12 cellular contexts compared by ENCODE assay signal in genomic region chr2:237431372-237431771, GRCh38. TPM values are rescaled to one million over a fixed set of nuclear protein-coding genes. Genes with fewer than 3 reads are reported as not detected.
DNase-seq lines count a peak whose midpoint lies in the region; ATAC-seq, FAIRE-seq and TF ChIP-seq lines count a peak whose summit lies in the region.
"Had no signal": no experiment of that assay in that cellular context is flagged by ENCODE, and none has a peak within 500 bp of the region (broad histone marks: within the 10 kb centered on the region; RNA-seq: fewer than 3 reads in every experiment).

No MANE protein-coding gene starts in this region.

- TF ChIP-seq CTCF in bronchial epithelial cell (IDR thresholded peaks at IDR 0.05; ENCODE audit: insufficient read depth, low read length, severe bottlenecking) (no peak), nephron (IDR thresholded peaks at IDR 0.05; ENCODE audit: unreplicated experiment in 3 of 3) (no peak), esophagus muscularis mucosa (IDR thresholded peaks at IDR 0.05) (no peak)

- H3K27ac ChIP-seq in esophagus muscularis mucosa (replicated peaks in 1 of 4), result no peak overlapping the region
- H3K27ac ChIP-seq: hepatocyte had no signal

- CTCF ChIA-PET in activated CD4-positive, alpha-beta memory T cell treated with anti-CD3 and anti-CD28 coated beads for 36 hours (lab: Charles Lee), result interaction anchor here (1.0 to 7.2 kb wide), 3 partner anchors 9 to 44 kb away, joined by 3 to 64 read pairs (median 58); no protein-coding TSS in a partner anchor
- CTCF ChIA-PET in activated CD4-positive, alpha-beta memory T cell treated with anti-CD3 and anti-CD28 coated beads, Interleukin-2, amount 10 ng/mL, durations not matched to agents 7 days and 5 days (lab: Charles Lee), result interaction anchor here (1.3 to 3.7 kb wide), 2 partner anchors 13 to 44 kb away, joined by 5 to 13 read pairs; no protein-coding TSS in a partner anchor

- POLR2A ChIA-PET in activated CD4-positive, alpha-beta memory T cell treated with anti-CD3 and anti-CD28 coated beads for 36 hours (lab: Charles Lee), result interaction anchor here (8.0 kb wide), 1 partner anchor 10 kb away, joined by 90 read pairs; no protein-coding TSS in a partner anchor
- POLR2A ChIA-PET in activated CD4-positive, alpha-beta memory T cell treated with anti-CD3 and anti-CD28 coated beads, Interleukin-2, amount 10 ng/mL, durations not matched to agents 7 days and 5 days (lab: Charles Lee), result no interaction called here

- DNase-seq in activated CD4-positive, alpha-beta memory T cell treated with anti-CD3 and anti-CD28 coated beads for 36 hours, result peak; percentile 49
- no peak for DNase-seq in activated CD4-positive, alpha-beta memory T cell treated with anti-CD3 and anti-CD28 coated beads, Interleukin-2, amount 10 ng/mL, durations not matched to agents 7 days and 5 days
- DNase-seq in MG63, result peak; percentile 47
- DNase-seq in bronchial epithelial cell (ENCODE audit: low read depth), result peak; percentile 83
- no peak for DNase-seq in NCI-H2081 (lab: John Stamatoyannopoulos, UW)
- DNase-seq in esophagus muscularis mucosa (ENCODE audit: extremely low spot score), result no peak
- DNase-seq: thyroid gland had no signal

- peaks cover 21% of the 10 kb centered on the region for H3K36me3 Mint-ChIP-seq in activated CD4-positive, alpha-beta memory T cell treated with anti-CD3 and anti-CD28 coated beads for 36 hours
- no peaks in the 10 kb centered on the region for H3K36me3 Mint-ChIP-seq in activated CD4-positive, alpha-beta memory T cell treated with anti-CD3 and anti-CD28 coated beads, Interleukin-2, amount 10 ng/mL, durations not matched to agents 7 days and 5 days (ENCODE audit: low read depth)
- no peaks in the 10 kb centered on the region for H3K36me3 Mint-ChIP-seq in nephron (ENCODE audit: low read depth)

- peak overlapping the region; percentile 96 for H3K27ac Mint-ChIP-seq in activated CD4-positive, alpha-beta memory T cell treated with anti-CD3 and anti-CD28 coated beads for 36 hours
- no peak overlapping the region for H3K27ac Mint-ChIP-seq in activated CD4-positive, alpha-beta memory T cell treated with anti-CD3 and anti-CD28 coated beads, Interleukin-2, amount 10 ng/mL, durations not matched to agents 7 days and 5 days
- H3K27ac Mint-ChIP-seq in nephron, result peak overlapping the region; percentile 17 to 74 (median 31)

- ATAC-seq in HG02678 (IDR thresholded peaks at IDR 0.05; ENCODE audit: unreplicated experiment), result no peak

- no peak for TF ChIP-seq EP300 in esophagus muscularis mucosa (IDR thresholded peaks at IDR 0.05)

- H3K27me3 ChIP-seq in MG63, result no peaks in the 10 kb centered on the region
- no peaks in the 10 kb centered on the region for H3K27me3 ChIP-seq in bronchial epithelial cell (ENCODE audit: control insufficient read depth, insufficient read depth, low read length)
- H3K27me3 ChIP-seq in esophagus muscularis mucosa, result no peaks in the 10 kb centered on the region
- H3K27me3 ChIP-seq: hepatocyte, thyroid gland had no signal

- WGBS in esophagus muscularis mucosa, result 100% methylated on average over 1 of the region's 1 CpG

- peaks cover 99% of the 10 kb centered on the region for H3K4me1 Mint-ChIP-seq in activated CD4-positive, alpha-beta memory T cell treated with anti-CD3 and anti-CD28 coated beads for 36 hours (ENCODE audit: low read depth)
- peaks cover 88% of the 10 kb centered on the region for H3K4me1 Mint-ChIP-seq in activated CD4-positive, alpha-beta memory T cell treated with anti-CD3 and anti-CD28 coated beads, Interleukin-2, amount 10 ng/mL, durations not matched to agents 7 days and 5 days
- H3K4me1 Mint-ChIP-seq in nephron, result peaks cover 30% of the 10 kb centered on the region

- peak overlapping the region; percentile 80 for H3K4me3 Mint-ChIP-seq in activated CD4-positive, alpha-beta memory T cell treated with anti-CD3 and anti-CD28 coated beads for 36 hours
- H3K4me3 Mint-ChIP-seq in activated CD4-positive, alpha-beta memory T cell treated with anti-CD3 and anti-CD28 coated beads, Interleukin-2, amount 10 ng/mL, durations not matched to agents 7 days and 5 days, result no peak overlapping the region
- no peak overlapping the region for H3K4me3 Mint-ChIP-seq in nephron

- FAIRE-seq in bronchial epithelial cell (lab: Jason Lieb, UNC), result no peak

- peaks cover 1% of the 10 kb centered on the region for H3K27me3 Mint-ChIP-seq in activated CD4-positive, alpha-beta memory T cell treated with anti-CD3 and anti-CD28 coated beads for 36 hours
- H3K27me3 Mint-ChIP-seq in activated CD4-positive, alpha-beta memory T cell treated with anti-CD3 and anti-CD28 coated beads, Interleukin-2, amount 10 ng/mL, durations not matched to agents 7 days and 5 days, result peaks cover 13% of the 10 kb centered on the region
- H3K27me3 Mint-ChIP-seq in nephron (ENCODE audit: low read depth), result no peaks in the 10 kb centered on the region

- peaks cover 11 to 45% (median 34%) of the 10 kb centered on the region in 4 donors for H3K4me1 ChIP-seq in esophagus muscularis mucosa

- peaks cover 4% of the 10 kb centered on the region for H3K9me3 Mint-ChIP-seq in activated CD4-positive, alpha-beta memory T cell treated with anti-CD3 and anti-CD28 coated beads for 36 hours
- H3K9me3 Mint-ChIP-seq in activated CD4-positive, alpha-beta memory T cell treated with anti-CD3 and anti-CD28 coated beads, Interleukin-2, amount 10 ng/mL, durations not matched to agents 7 days and 5 days, result no peaks in the 10 kb centered on the region
- no peaks in the 10 kb centered on the region for H3K9me3 Mint-ChIP-seq in nephron

- H3K36me3 ChIP-seq in MG63, result no peaks in the 10 kb centered on the region
- no peaks in the 10 kb centered on the region for H3K36me3 ChIP-seq in bronchial epithelial cell (ENCODE audit: control insufficient read depth, insufficient read depth, low read length)
- no peaks in the 10 kb centered on the region for H3K36me3 ChIP-seq in esophagus muscularis mucosa
- H3K36me3 ChIP-seq: thyroid gland had no signal

- intact Hi-C loops in activated CD4-positive, alpha-beta memory T cell treated with anti-CD3 and anti-CD28 coated beads for 36 hours (cut with micrococcal nuclease), result loop anchor here (5.0 to 10.0 kb wide), 3 partner anchors 126 to 879 kb away; no protein-coding TSS in a partner anchor
- intact Hi-C loops in esophagus muscularis mucosa (cut with DNase I), result no loop called here

- H3K4me3 ChIP-seq in MG63 (no peak overlapping the region), bronchial epithelial cell (ENCODE audit: low read depth, low read length) (no peak overlapping the region), esophagus muscularis mucosa (no peak overlapping the region)
- H3K4me3 ChIP-seq: hepatocyte, thyroid gland had no signal

- TF ChIP-seq POLR2A in esophagus muscularis mucosa (IDR thresholded peaks at IDR 0.05; ENCODE audit: low read depth), result no peak

- no peaks in the 10 kb centered on the region for H3K9me3 ChIP-seq in MG63
- H3K9me3 ChIP-seq in esophagus muscularis mucosa, result no peaks in the 10 kb centered on the region
- H3K9me3 ChIP-seq: thyroid gland had no signal

RNA-seq across cellular contexts. Expression of gene COL6A3, which starts 17.4 kb away (rescaled TPM):
- 10 to 100 TPM; 27.7 to 29.7 TPM for total RNA-seq in activated CD4-positive, alpha-beta memory T cell treated with anti-CD3 and anti-CD28 coated beads for 36 hours
- 1 to 10 TPM in 1 of 2 experiments, under 1 TPM in 1; 0.90 to 1.3 TPM for total RNA-seq in activated CD4-positive, alpha-beta memory T cell treated with anti-CD3 and anti-CD28 coated beads, Interleukin-2, amount 10 ng/mL, durations not matched to agents 7 days and 5 days
- total RNA-seq in MG63 (2014; rRNA removed; shearing (Covaris generic); ENCODE audit: low replicate concordance), result 465 and 564 TPM in 2 replicates
- total RNA-seq in bronchial epithelial cell, result 0.64 and 16.6 TPM in 2 replicates
- 100 to 1,000 TPM in 3 of 4 donors, 10 to 100 TPM in 1; 96.2 to 350 (median 192) TPM for total RNA-seq in esophagus muscularis mucosa

RNA-seq across cellular contexts. Expression of gene MLPH, which starts 55.7 kb away (rescaled TPM):
- total RNA-seq in activated CD4-positive, alpha-beta memory T cell treated with anti-CD3 and anti-CD28 coated beads for 36 hours, result not detected
- not detected for total RNA-seq in activated CD4-positive, alpha-beta memory T cell treated with anti-CD3 and anti-CD28 coated beads, Interleukin-2, amount 10 ng/mL, durations not matched to agents 7 days and 5 days
- 0.59 TPM in 1 of 2 replicates, not detected in the other for total RNA-seq in MG63 (2014; rRNA removed; shearing (Covaris generic); ENCODE audit: low replicate concordance)
- 6.6 and 14.7 TPM in 2 replicates for total RNA-seq in bronchial epithelial cell
- total RNA-seq in esophagus muscularis mucosa, result 1 to 10 TPM; 5.3 to 8.7 (median 7.8) TPM
- total RNA-seq: dermis microvascular lymphatic vessel endothelial cell, pulmonary artery endothelial cell had no signal

Comparison
In these comparisons a context has a peak if more than half of its experiments do, and no peak if none do; other contexts are left out.
1. DNase-seq: peak in activated CD4-positive, alpha-beta memory T cell treated with anti-CD3 and anti-CD28 coated beads for 36 hours (single experiment), MG63 (single experiment) and bronchial epithelial cell (single experiment); none in activated CD4-positive, alpha-beta memory T cell treated with anti-CD3 and anti-CD28 coated beads, Interleukin-2, amount 10 ng/mL, durations not matched to agents 7 days and 5 days (single experiment), NCI-H2081 (0 of 2) and esophagus muscularis mucosa (single experiment).